In the genomic region with DNA sequence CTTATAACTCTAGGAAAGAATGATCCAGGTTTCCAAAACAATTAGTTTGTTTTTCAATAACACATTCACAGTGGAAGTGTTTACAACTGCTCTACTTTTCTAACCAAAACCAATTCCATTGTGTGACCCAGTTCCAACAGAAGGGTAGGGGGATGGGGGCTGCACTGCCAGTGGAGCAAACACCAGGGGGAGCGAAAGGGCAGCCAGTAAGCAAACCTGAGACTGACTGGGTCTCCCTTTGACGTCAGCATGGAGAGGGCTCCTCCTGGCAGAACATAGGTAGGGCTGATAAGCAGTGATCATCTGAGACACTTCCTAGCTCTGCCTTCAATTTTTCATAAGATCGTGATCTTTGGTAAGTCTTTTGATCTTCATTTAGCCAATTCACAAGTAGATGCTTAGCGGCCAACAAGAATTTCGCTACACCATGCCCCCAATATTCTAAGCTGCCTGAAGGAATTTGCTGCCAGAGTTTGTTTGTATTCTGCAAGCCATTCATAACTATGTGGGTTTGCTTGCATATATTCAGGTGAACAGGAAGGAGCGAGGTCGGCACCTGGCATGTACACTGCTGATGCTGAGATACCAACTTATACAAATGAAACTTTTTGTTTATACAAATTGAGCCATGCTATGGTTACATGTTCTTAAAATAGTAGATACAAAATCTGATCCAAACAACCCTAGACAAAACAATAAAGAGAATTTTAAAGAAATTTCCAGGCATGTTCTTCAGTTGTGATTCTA, we compare ENCODE assay signal across 9 cellular contexts. TPM values are rescaled to one million over a fixed set of nuclear protein-coding genes. Genes with fewer than 3 reads are reported as not detected.
DNase-seq lines count a peak whose midpoint lies in the region; ATAC-seq, FAIRE-seq and TF ChIP-seq lines count a peak whose summit lies in the region.
"Had no signal": no experiment of that assay in that cellular context is flagged by ENCODE, and none has a peak within 500 bp of the region (broad histone marks: within the 10 kb centered on the region; RNA-seq: fewer than 3 reads in every experiment).

No MANE protein-coding gene starts in this region.

- in situ Hi-C loops in GM12878 (cut with MboI), result no loop called here
- in situ Hi-C loops in GM13976 (cut with MboI; ENCODE audit: low sequenced_read_pairs, unreplicated experiment), result no loop called here

- TF ChIP-seq CTCF in GM12878 (IDR thresholded peaks at IDR 0.05 in 2 of 3, conservative IDR thresholded peaks at IDR 0.05 in 1 of 3; ENCODE audit: control insufficient read depth in 2 of 3, extremely low read depth in 1 of 3, insufficient read depth in 1 of 3, low read depth in 3 of 3, low read length in 3 of 3) (peak in 1 of 3 experiments; percentile 22; a peak in 1 of 6 replicates), GM13976 (IDR thresholded peaks at IDR 0.05; ENCODE audit: borderline replicate concordance, control extremely low read depth, extremely low read depth, insufficient read depth, missing control alignments) (no peak)

- 0 out of 3 replicates have a peak, but pooled peaks have one; percentile 24 for ATAC-seq in GM12878
- no peak for ATAC-seq in HG03565 (IDR thresholded peaks at IDR 0.05; ENCODE audit: unreplicated experiment)
- no peak for ATAC-seq in left lobe of liver

- H2AFZ ChIP-seq in GM12878 (ENCODE audit: control insufficient read depth, low read depth, low read length) (no peak overlapping the region), neuronal stem cell (ENCODE audit: low read length) (no peak overlapping the region)

- no peak overlapping the region for H2BK15ac ChIP-seq in neuronal stem cell (ENCODE audit: low read length)

- no peak overlapping the region for H2AK5ac ChIP-seq in neuronal stem cell (ENCODE audit: low read depth, low read length)

- no peak overlapping the region for H3K4me3 ChIP-seq in GM12878
- no peak overlapping the region for H3K4me3 ChIP-seq in neuronal stem cell (ENCODE audit: low read length in 2 of 2)

- no peaks in the 10 kb centered on the region for H3K36me3 ChIP-seq in GM12878 (ENCODE audit: control insufficient read depth in 2 of 2, insufficient read depth in 2 of 2, low read length in 1 of 2)
- H3K36me3 ChIP-seq in neuronal stem cell (replicated peaks in 1 of 2; ENCODE audit: control insufficient read depth in 2 of 2, insufficient read depth in 2 of 2, low read length in 2 of 2), result no peaks in the 10 kb centered on the region

- H3K9me3 ChIP-seq in GM12878 (replicated peaks; ENCODE audit: control insufficient read depth, insufficient read depth, low read length) (no peaks in the 10 kb centered on the region), neuronal stem cell (replicated peaks in 1 of 2; ENCODE audit: control insufficient read depth in 2 of 2, insufficient read depth in 1 of 2, low read depth in 1 of 2, low read length in 2 of 2) (no peaks in the 10 kb centered on the region)

- TF ChIP-seq RAD21 in GM12878 (IDR thresholded peaks at IDR 0.05; ENCODE audit: insufficient read depth, low read depth, low read length), result no peak

- intact Hi-C loops in GM12878 (cut with micrococcal nuclease; ENCODE audit: unreplicated experiment), result no loop called here

- CTCF ChIA-PET in GM12878 (lab: Yijun Ruan, JAX), result interaction anchor here (0.7 kb wide), 1 partner anchor 177 kb away, joined by 3 read pairs; no protein-coding TSS in a partner anchor

- no peaks in the 10 kb centered on the region for H4K20me1 ChIP-seq in GM12878 (ENCODE audit: control insufficient read depth, insufficient read depth)

- no TSS peak for BruUV-seq in GM12878 (replicated peaks; lab: Mats Ljungman, UMichigan)

- H3K27me3 ChIP-seq in GM12878 (replicated peaks in 1 of 2; ENCODE audit: control insufficient read depth in 2 of 2, insufficient read depth in 2 of 2, low read length in 1 of 2) (no peaks in the 10 kb centered on the region), neuronal stem cell (ENCODE audit: control insufficient read depth in 3 of 3, insufficient read depth in 3 of 3, low read depth in 1 of 3, low read length in 3 of 3) (no peaks in the 10 kb centered on the region)

- no peak overlapping the region for H3K4ac ChIP-seq in neuronal stem cell (ENCODE audit: low read length)

- no peak overlapping the region for H4K8ac ChIP-seq in neuronal stem cell (ENCODE audit: low read depth, low read length)

- no peak for TF ChIP-seq EP300 in GM12878 (IDR thresholded peaks at IDR 0.05; ENCODE audit: borderline replicate concordance in 1 of 2, control insufficient read depth in 1 of 2, low read depth in 2 of 2, low read length in 2 of 2)

- H3K4me1 ChIP-seq in GM12878 (ENCODE audit: control insufficient read depth, insufficient read depth, low read length) (no peaks in the 10 kb centered on the region), neuronal stem cell (ENCODE audit: control insufficient read depth in 2 of 2, insufficient read depth in 1 of 2, low read depth in 1 of 2, low read length in 2 of 2) (peaks cover 0 to 11% of the 10 kb centered on the region in 2 donors)

- no peak overlapping the region for H2BK12ac ChIP-seq in neuronal stem cell (ENCODE audit: low read length)

- no peaks in the 10 kb centered on the region for H3K79me1 ChIP-seq in neuronal stem cell (ENCODE audit: low read depth, low read length)

- no peaks in the 10 kb centered on the region for H3K79me2 ChIP-seq in GM12878 (ENCODE audit: control insufficient read depth, insufficient read depth, low read length)

- H3K4me2 ChIP-seq in GM12878 (ENCODE audit: control insufficient read depth, insufficient read depth) (no peak overlapping the region), neuronal stem cell (ENCODE audit: insufficient read depth, low read length, poor library complexity, severe bottlenecking) (no peak overlapping the region)

- H3K14ac ChIP-seq in neuronal stem cell (ENCODE audit: low read length), result no peak overlapping the region

- TF ChIP-seq POLR2A in GM12878 (IDR thresholded peaks at IDR 0.05; ENCODE audit: low read depth, low read length), result no peak

- SMC1A ChIA-PET in GM12878 (lab: Charles Lee; ENCODE audit: uncharacterized antibody, unreplicated experiment), result interaction anchor here (0.5 kb wide), 1 partner anchor 53 kb away, joined by 3 read pairs; no protein-coding TSS in a partner anchor

- no peak overlapping the region for H3K18ac ChIP-seq in neuronal stem cell (ENCODE audit: low read length)

- WGBS in GM12878 (ENCODE audit: insufficient coverage, insufficient replicate concordance, low lambda C conversion rate, missing lambda C conversion rate), result 14% methylated on average over 7 of the region's 7 CpGs
- WGBS in neuronal stem cell (ENCODE audit: extremely low coverage in 2 of 2, insufficient read length in 2 of 2, insufficient replicate concordance in 1 of 2), 2 donors, result no CpG with 5 or more reads among the region's 7 CpGs

- no peak overlapping the region for H3K23ac ChIP-seq in neuronal stem cell (ENCODE audit: low read depth, low read length, poor library complexity)

- no peak overlapping the region for H4K91ac ChIP-seq in neuronal stem cell (ENCODE audit: low read depth, low read length, poor library complexity)

- H3K9ac ChIP-seq in GM12878 (ENCODE audit: control insufficient read depth, insufficient read depth, low read length) (no peak overlapping the region), neuronal stem cell (ENCODE audit: low read depth, low read length, poor library complexity) (no peak overlapping the region)

- H2BK120ac ChIP-seq in neuronal stem cell (ENCODE audit: low read depth, low read length), result no peak overlapping the region

- no peak overlapping the region for H2BK5ac ChIP-seq in neuronal stem cell (ENCODE audit: low read length)

- POLR2A ChIA-PET in GM12878 (lab: Charles Lee), result no interaction called here

- H3K27ac ChIP-seq in GM12878 (ENCODE audit: control insufficient read depth, insufficient read depth) (no peak overlapping the region), neuronal stem cell (replicated peaks; ENCODE audit: low read length) (no peak overlapping the region)

- RAD21 ChIA-PET in GM12878 (lab: Charles Lee; ENCODE audit: unreplicated experiment), result no interaction called here

- no peak for FAIRE-seq in GM12878 (lab: Jason Lieb, UNC)

- DNase-seq in ELF-1 (ENCODE audit: low read depth, low spot score) (peak; percentile 80), NCI-H1092 treated with DMSO at 0.1 percent for 48 hours (lab: John Stamatoyannopoulos, UW) (peak; percentile 49), GM12878 (ENCODE audit: low read depth, low spot score) (no peak), neuronal stem cell (ENCODE audit: low spot score) (peak; percentile 54), left lobe of liver (ENCODE audit: low spot score) (no peak), cortex of kidney (lab: John Stamatoyannopoulos, UW) (no peak), GM13976 (ENCODE audit: low spot score) (no peak)
- DNase-seq: naive B cell had no signal

RNA-seq across cellular contexts. Expression of a gene that starts 45.9 kb away (rescaled TPM):
- total RNA-seq in GM12878 (2013; cell fraction: nucleolus; rRNA removed), result not detected in 2 replicates
- not detected in 2 replicates for total RNA-seq in GM12878 (2014; rRNA removed)
- total RNA-seq in GM12878 (2014; rRNA removed; fragmentation: Illumina TruSeq; extraction: Trizol), result not detected in 2 replicates
- not detected in 2 replicates for total RNA-seq in GM12878 (2021)
- polyA plus RNA-seq in GM12878 (2011; ENCODE audit: low read depth), result not detected
- polyA plus RNA-seq in GM12878 (2011; rRNA removed), result not detected in 2 replicates
- polyA plus RNA-seq in GM12878 (2011; cell fraction: cytosol; rRNA removed), result not detected in 2 replicates
- polyA plus RNA-seq in GM12878 (2011; cell fraction: nucleus; rRNA removed), result not detected in 2 replicates
- not detected in 2 replicates for polyA plus RNA-seq in GM12878 (2012)
- not detected in 2 replicates for polyA plus RNA-seq in GM12878 (2014; fragmentation: Illumina TruSeq; extraction: Trizol)
- polyA plus RNA-seq in GM12878 (2014; fragmentation: Nextera tagmentation; extraction: Ambion mirVana), result not detected
- polyA plus RNA-seq in GM12878 (2014; rRNA removed), result not detected in 2 replicates
- not detected for polyA plus RNA-seq in GM12878 (2016; fragmentation: Nextera tagmentation; extraction: Ambion mirVana)
- polyA minus RNA-seq in GM12878 (2011; rRNA and poly(A)+ RNA removed), result not detected in 2 replicates
- polyA minus RNA-seq in GM12878 (2011; cell fraction: cytosol; rRNA and poly(A)+ RNA removed), result not detected in 2 replicates
- not detected in 2 replicates for polyA minus RNA-seq in GM12878 (2011; cell fraction: nucleus; rRNA and poly(A)+ RNA removed)
- polyA plus RNA-seq in neuronal stem cell (2013, experiment 1 of 2), result 5.6 TPM
- polyA plus RNA-seq in neuronal stem cell (2013, experiment 2 of 2), result 5.5 TPM
- total RNA-seq in left lobe of liver, result 0.81 TPM

Comparison
In these comparisons a context has a peak if more than half of its experiments do, and no peak if none do; other contexts are left out.
1. DNase-seq: peak in ELF-1 (single experiment), NCI-H1092 treated with DMSO at 0.1 percent for 48 hours (single experiment) and neuronal stem cell (single experiment); none in GM12878 (single experiment), left lobe of liver (single experiment), cortex of kidney (single experiment) and GM13976 (single experiment).